ENCODE assay signal across 36 cellular contexts in the genomic region with DNA sequence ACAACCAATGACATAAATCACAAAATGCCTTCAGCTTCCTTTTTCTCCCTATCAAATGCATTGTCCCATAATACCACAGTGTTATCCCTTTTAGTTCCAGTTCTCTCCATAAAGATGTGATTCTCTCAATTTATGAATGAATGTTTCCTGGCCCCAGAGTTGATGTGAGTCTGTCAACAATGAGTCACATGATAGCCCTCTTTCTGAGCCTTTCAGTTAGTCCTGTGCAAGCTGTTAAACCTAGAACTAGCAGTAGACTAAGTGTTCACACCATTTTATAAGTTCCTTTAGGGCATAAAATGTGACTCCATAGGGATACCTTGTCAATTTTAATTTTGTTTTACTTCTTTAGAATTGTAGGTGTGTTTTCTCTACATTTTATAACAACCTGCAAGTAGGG.
"Had no signal": no experiment of that assay in that cellular context is flagged by ENCODE, and none has a peak within 500 bp of the region (broad histone marks: within the 10 kb centered on the region; RNA-seq: fewer than 3 reads in every experiment).

No MANE protein-coding gene starts in this region.

- H3K27me3 Mint-ChIP-seq: activated B cell treated with CpG ODN at 0.5 μM for 24 hours; activated CD4-positive, alpha-beta memory T cell treated with anti-CD3 and anti-CD28 coated beads, Interleukin-2, amount 10 ng/mL, durations not matched to agents 7 days and 5 days; activated CD4-positive, alpha-beta T cell treated with anti-CD3 and anti-CD28 coated beads for 36 hours; activated CD4-positive, alpha-beta T cell treated with anti-CD3 and anti-CD28 coated beads, Interleukin-2, amount 10 ng/mL, durations not matched to agents 7 days and 5 days; activated CD8-positive, alpha-beta memory T cell treated with anti-CD3 and anti-CD28 coated beads, Interleukin-2, amount 10 ng/mL, durations not matched to agents 7 days and 5 days; activated naive CD4-positive, alpha-beta T cell treated with anti-CD3 and anti-CD28 coated beads, Interleukin-2, amount 10 ng/mL, durations not matched to agents 7 days and 5 days; activated naive CD4-positive, alpha-beta T cell treated with anti-CD3 and anti-CD28 coated beads, Interleukin-2, amount 50 U/mL, for 24 hours; activated naive CD8-positive, alpha-beta T cell; activated naive CD8-positive, alpha-beta T cell treated with anti-CD3 and anti-CD28 coated beads, Interleukin-2, amount 10 ng/mL, durations not matched to agents 7 days and 5 days; activated naive CD8-positive, alpha-beta T cell treated with anti-CD3 and anti-CD28 coated beads, Interleukin-2, amount 50 U/mL, for 24 hours; activated T-cell treated with anti-CD3 and anti-CD28 coated beads, Interleukin-2, amount 50 U/mL, for 24 hours; brain; central memory CD8-positive, alpha-beta T cell had no signal

- ATAC-seq: activated CD4-positive, alpha-beta T cell treated with anti-CD3 and anti-CD28 coated beads for 36 hours; activated CD8-positive, alpha-beta memory T cell treated with anti-CD3 and anti-CD28 coated beads, Interleukin-2, amount 10 ng/mL, durations not matched to agents 7 days and 5 days; activated CD8-positive, alpha-beta T cell treated with anti-CD3 and anti-CD28 coated beads, Interleukin-2, amount 10 ng/mL, durations not matched to agents 7 days and 5 days; activated naive CD8-positive, alpha-beta T cell treated with anti-CD3 and anti-CD28 coated beads, Interleukin-2, amount 50 U/mL, for 24 hours had no signal

- H3K27me3 ChIP-seq: ascending aorta, cardiac muscle cell had no signal

- H3K4me1 ChIP-seq: ascending aorta had no signal

- DNase-seq: activated B cell treated with CpG ODN at 0.5 μM for 24 hours; activated CD4-positive, alpha-beta memory T cell treated with anti-CD3 and anti-CD28 coated beads, Interleukin-2, amount 10 ng/mL, durations not matched to agents 7 days and 5 days; activated CD4-positive, alpha-beta T cell treated with anti-CD3 and anti-CD28 coated beads for 36 hours; activated CD4-positive, alpha-beta T cell treated with anti-CD3 and anti-CD28 coated beads for 48 hours; activated CD4-positive, alpha-beta T cell treated with anti-CD3 and anti-CD28 coated beads, Interleukin-2, amount 10 ng/mL, durations not matched to agents 7 days and 5 days; activated CD4-positive, alpha-beta T cell treated with anti-CD3 and anti-CD28 coated beads, Interleukin-2, amount 50 U/mL, for 48 hours; activated CD4-positive, CD25-positive, alpha-beta regulatory T cell treated with anti-CD3 and anti-CD28 coated beads, Interleukin-2, amount 50 U/mL, for 72 hours; activated CD8-positive, alpha-beta memory T cell treated with anti-CD3 and anti-CD28 coated beads for 24 hours; activated CD8-positive, alpha-beta memory T cell treated with anti-CD3 and anti-CD28 coated beads, Interleukin-2, amount 10 ng/mL, durations not matched to agents 7 days and 5 days; activated CD8-positive, alpha-beta memory T cell treated with anti-CD3 and anti-CD28 coated beads, Interleukin-2, amount 50 U/mL, for 48 hours; activated CD8-positive, alpha-beta T cell treated with anti-CD3 and anti-CD28 coated beads, Interleukin-2, amount 10 ng/mL, durations not matched to agents 7 days and 5 days; activated effector memory CD4-positive, alpha-beta T cell treated with Interleukin-2 at 50 U/mL for 16 hours; activated gamma-delta T cell; activated naive CD4-positive, alpha-beta T cell treated with anti-CD3 and anti-CD28 coated beads, Interleukin-2, amount 10 ng/mL, durations not matched to agents 7 days and 5 days; activated naive CD4-positive, alpha-beta T cell treated with Interleukin-2 at 50 U/mL for 16 hours; activated naive CD8-positive, alpha-beta T cell treated with anti-CD3 and anti-CD28 coated beads, Interleukin-2, amount 10 ng/mL, durations not matched to agents 7 days and 5 days; activated naive CD8-positive, alpha-beta T cell treated with anti-CD3 and anti-CD28 coated beads, Interleukin-2, amount 50 U/mL, for 24 hours; activated T-cell treated with anti-CD3 and anti-CD28 coated beads, Interleukin-2, amount 50 U/mL, for 24 hours; activated T-cell treated with anti-CD3 and anti-CD28 coated beads, Interleukin-2, amount 50 U/mL, for 48 hours; amygdala; anterior cingulate cortex; caudate nucleus; cerebellar nuclear complex; T-helper 1 cell; T-helper 2 cell; T-helper 9 cell had no signal

- H3K27ac Mint-ChIP-seq: activated B cell treated with CpG ODN at 0.5 μM for 24 hours; activated CD4-positive, alpha-beta memory T cell treated with anti-CD3 and anti-CD28 coated beads, Interleukin-2, amount 10 ng/mL, durations not matched to agents 7 days and 5 days; activated CD4-positive, alpha-beta T cell treated with anti-CD3 and anti-CD28 coated beads for 36 hours; activated CD4-positive, alpha-beta T cell treated with anti-CD3 and anti-CD28 coated beads, Interleukin-2, amount 10 ng/mL, durations not matched to agents 7 days and 5 days; activated CD8-positive, alpha-beta memory T cell treated with anti-CD3 and anti-CD28 coated beads, Interleukin-2, amount 10 ng/mL, durations not matched to agents 7 days and 5 days; activated CD8-positive, alpha-beta T cell treated with anti-CD3 and anti-CD28 coated beads, Interleukin-2, amount 10 ng/mL, durations not matched to agents 7 days and 5 days; activated naive CD4-positive, alpha-beta T cell treated with anti-CD3 and anti-CD28 coated beads, Interleukin-2, amount 10 ng/mL, durations not matched to agents 7 days and 5 days; activated naive CD4-positive, alpha-beta T cell treated with anti-CD3 and anti-CD28 coated beads, Interleukin-2, amount 50 U/mL, for 24 hours; activated naive CD8-positive, alpha-beta T cell; activated naive CD8-positive, alpha-beta T cell treated with anti-CD3 and anti-CD28 coated beads, Interleukin-2, amount 10 ng/mL, durations not matched to agents 7 days and 5 days; activated naive CD8-positive, alpha-beta T cell treated with anti-CD3 and anti-CD28 coated beads, Interleukin-2, amount 50 U/mL, for 24 hours; activated T-cell treated with anti-CD3 and anti-CD28 coated beads, Interleukin-2, amount 50 U/mL, for 24 hours; activated T-helper 2 cell treated with anti-CD3 and anti-CD28 coated beads, Interferon-gamma antibody, Interleukin-2, Interleukin-4, amounts not matched to agents 10 μg/mL and 5 μg/mL and 100 μg/mL, durations not matched to agents 14 hours and 24 hours and 36 hours; brain; T-helper 1 cell treated with Interleukin-12 subunit alpha and Interleukin-12 subunit beta and Interleukin-4 antibody, amounts not matched to agents 30 μg/mL and 1 μg/mL, for 36 hours; T-helper 2 cell treated with Interferon-gamma antibody and Interleukin-4, amounts not matched to agents 5 μg/mL and 100 μg/mL, for 36 hours had no signal

- H3K4me3 ChIP-seq: ascending aorta, cardiac muscle cell had no signal

- H3K4me1 Mint-ChIP-seq: activated B cell treated with CpG ODN at 0.5 μM for 24 hours; activated CD4-positive, alpha-beta memory T cell treated with anti-CD3 and anti-CD28 coated beads, Interleukin-2, amount 10 ng/mL, durations not matched to agents 7 days and 5 days; activated CD4-positive, alpha-beta T cell treated with anti-CD3 and anti-CD28 coated beads for 36 hours; activated CD4-positive, alpha-beta T cell treated with anti-CD3 and anti-CD28 coated beads, Interleukin-2, amount 10 ng/mL, durations not matched to agents 7 days and 5 days; activated CD8-positive, alpha-beta memory T cell treated with anti-CD3 and anti-CD28 coated beads, Interleukin-2, amount 10 ng/mL, durations not matched to agents 7 days and 5 days; activated naive CD4-positive, alpha-beta T cell treated with anti-CD3 and anti-CD28 coated beads, Interleukin-2, amount 10 ng/mL, durations not matched to agents 7 days and 5 days; activated naive CD4-positive, alpha-beta T cell treated with anti-CD3 and anti-CD28 coated beads, Interleukin-2, amount 50 U/mL, for 24 hours; activated naive CD8-positive, alpha-beta T cell treated with anti-CD3 and anti-CD28 coated beads, Interleukin-2, amount 10 ng/mL, durations not matched to agents 7 days and 5 days; activated naive CD8-positive, alpha-beta T cell treated with anti-CD3 and anti-CD28 coated beads, Interleukin-2, amount 50 U/mL, for 24 hours; brain; central memory CD8-positive, alpha-beta T cell had no signal

- H3K9me3 Mint-ChIP-seq: activated T-helper 2 cell treated with anti-CD3 and anti-CD28 coated beads, Interferon-gamma antibody, Interleukin-2, Interleukin-4, amounts not matched to agents 10 μg/mL and 5 μg/mL and 100 μg/mL, durations not matched to agents 14 hours and 24 hours and 36 hours; T-helper 1 cell treated with Interleukin-12 subunit alpha and Interleukin-12 subunit beta and Interleukin-4 antibody, amounts not matched to agents 30 μg/mL and 1 μg/mL, for 36 hours had no signal

- H3K36me3 ChIP-seq: ascending aorta, cardiac muscle cell had no signal

- H3K36me3 Mint-ChIP-seq: activated CD8-positive, alpha-beta memory T cell treated with anti-CD3 and anti-CD28 coated beads, Interleukin-2, amount 10 ng/mL, durations not matched to agents 7 days and 5 days; activated naive CD4-positive, alpha-beta T cell treated with anti-CD3 and anti-CD28 coated beads, Interleukin-2, amount 10 ng/mL, durations not matched to agents 7 days and 5 days; activated naive CD4-positive, alpha-beta T cell treated with anti-CD3 and anti-CD28 coated beads, Interleukin-2, amount 50 U/mL, for 24 hours; activated naive CD8-positive, alpha-beta T cell; activated naive CD8-positive, alpha-beta T cell treated with anti-CD3 and anti-CD28 coated beads, Interleukin-2, amount 10 ng/mL, durations not matched to agents 7 days and 5 days; brain had no signal

- H3K9me3 ChIP-seq: ascending aorta had no signal

- H3K4me3 Mint-ChIP-seq: activated B cell treated with CpG ODN at 0.5 μM for 24 hours; activated CD4-positive, alpha-beta memory T cell treated with anti-CD3 and anti-CD28 coated beads, Interleukin-2, amount 10 ng/mL, durations not matched to agents 7 days and 5 days; activated CD4-positive, alpha-beta T cell treated with anti-CD3 and anti-CD28 coated beads for 36 hours; activated CD4-positive, alpha-beta T cell treated with anti-CD3 and anti-CD28 coated beads, Interleukin-2, amount 10 ng/mL, durations not matched to agents 7 days and 5 days; activated CD8-positive, alpha-beta memory T cell treated with anti-CD3 and anti-CD28 coated beads, Interleukin-2, amount 10 ng/mL, durations not matched to agents 7 days and 5 days; activated CD8-positive, alpha-beta T cell treated with anti-CD3 and anti-CD28 coated beads, Interleukin-2, amount 10 ng/mL, durations not matched to agents 7 days and 5 days; activated naive CD4-positive, alpha-beta T cell treated with anti-CD3 and anti-CD28 coated beads, Interleukin-2, amount 10 ng/mL, durations not matched to agents 7 days and 5 days; activated naive CD4-positive, alpha-beta T cell treated with anti-CD3 and anti-CD28 coated beads, Interleukin-2, amount 50 U/mL, for 24 hours; activated naive CD8-positive, alpha-beta T cell; activated naive CD8-positive, alpha-beta T cell treated with anti-CD3 and anti-CD28 coated beads, Interleukin-2, amount 10 ng/mL, durations not matched to agents 7 days and 5 days; activated naive CD8-positive, alpha-beta T cell treated with anti-CD3 and anti-CD28 coated beads, Interleukin-2, amount 50 U/mL, for 24 hours; activated T-cell treated with anti-CD3 and anti-CD28 coated beads, Interleukin-2, amount 50 U/mL, for 24 hours; brain; central memory CD8-positive, alpha-beta T cell; T-helper 1 cell treated with Interleukin-12 subunit alpha and Interleukin-12 subunit beta and Interleukin-4 antibody, amounts not matched to agents 30 μg/mL and 1 μg/mL, for 36 hours; T-helper 2 cell treated with Interferon-gamma antibody and Interleukin-4, amounts not matched to agents 5 μg/mL and 100 μg/mL, for 36 hours had no signal

- H3K27ac ChIP-seq: ascending aorta, cardiac muscle cell, VCaP had no signal
